Comparison of ENCODE assay signal across 11 cellular contexts in the genomic region with DNA sequence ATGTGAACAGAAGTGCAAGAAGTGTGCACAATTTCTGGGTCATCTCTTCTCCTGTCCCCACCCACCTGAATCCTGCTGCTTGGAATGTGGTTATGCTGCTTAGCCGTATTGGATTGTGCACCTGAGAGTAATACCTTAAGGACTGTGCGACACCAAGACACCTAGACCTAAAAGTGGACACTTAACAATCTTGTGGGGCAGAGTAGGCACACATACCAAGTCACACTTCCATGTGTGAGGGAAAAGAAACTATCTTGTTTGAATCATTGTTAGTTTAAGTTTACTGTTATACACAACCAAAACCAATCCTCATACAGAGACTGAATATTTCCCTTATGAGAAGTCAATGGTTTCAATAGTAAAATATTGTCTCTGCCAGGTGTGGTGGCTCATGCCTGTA.
DNase-seq lines count a peak whose midpoint lies in the region; ATAC-seq, FAIRE-seq and TF ChIP-seq lines count a peak whose summit lies in the region.
"Had no signal": no experiment of that assay in that cellular context is flagged by ENCODE, and none has a peak within 500 bp of the region (broad histone marks: within the 10 kb centered on the region; RNA-seq: fewer than 3 reads in every experiment).

No MANE protein-coding gene starts in this region.

- peaks cover 21 to 26% of the 10 kb centered on the region in 2 donors for H3K9me3 Mint-ChIP-seq in activated T-cell treated with anti-CD3 and anti-CD28 coated beads, Interleukin-2, amount 50 U/mL, for 72 hours

- intact Hi-C loops in spleen (cut with DNase I; ENCODE audit: low total_unique reads): no loop called here

- TF ChIP-seq CTCF in spleen (IDR thresholded peaks at IDR 0.05 in 8 of 11, conservative IDR thresholded peaks at IDR 0.05 in 3 of 11): no peak
- TF ChIP-seq CTCF in Peyer's patch (IDR thresholded peaks at IDR 0.05): no peak

- no peaks in the 10 kb centered on the region for H3K27me3 ChIP-seq in spleen (replicated peaks in 1 of 7)
- no peaks in the 10 kb centered on the region for H3K27me3 ChIP-seq in Peyer's patch
- no peaks in the 10 kb centered on the region for H3K27me3 ChIP-seq in H7 (ENCODE audit: control insufficient read depth, insufficient read depth, low read length)

- H3K4me1 Mint-ChIP-seq in activated T-cell treated with anti-CD3 and anti-CD28 coated beads, Interleukin-2, amount 50 U/mL, for 72 hours (ENCODE audit: low read depth): peaks cover 47% of the 10 kb centered on the region

- H3K4me1 ChIP-seq in spleen (peaks cover 6 to 44% (median 28%) of the 10 kb centered on the region in 6 donors), Peyer's patch (peaks cover 0 to 6% (median 0%) of the 10 kb centered on the region in 4 donors)

- peak overlapping the region; percentile 78 to 87 for H3K4me3 Mint-ChIP-seq in activated T-cell treated with anti-CD3 and anti-CD28 coated beads, Interleukin-2, amount 50 U/mL, for 72 hours

- ATAC-seq in GM19351 (IDR thresholded peaks at IDR 0.05; ENCODE audit: unreplicated experiment) (peak; percentile 38), HG02642 (IDR thresholded peaks at IDR 0.05; ENCODE audit: poor library complexity, unreplicated experiment) (peak; percentile 41)
- peak; percentile 48 to 59 for ATAC-seq in activated T-cell treated with anti-CD3 and anti-CD28 coated beads, Interleukin-2, amount 50 U/mL, for 72 hours (replicated peaks in 1 of 2)
- ATAC-seq: naive thymus-derived CD4-positive, alpha-beta T cell had no signal

- H3K36me3 Mint-ChIP-seq in activated T-cell treated with anti-CD3 and anti-CD28 coated beads, Interleukin-2, amount 50 U/mL, for 72 hours (ENCODE audit: insufficient read depth in 2 of 2): peaks cover 32 to 40% of the 10 kb centered on the region in 2 donors

- H3K27ac Mint-ChIP-seq in activated T-cell treated with anti-CD3 and anti-CD28 coated beads, Interleukin-2, amount 50 U/mL, for 72 hours: peak overlapping the region; percentile 93

- H3K27ac ChIP-seq in spleen (peak overlapping the region in 6 of 8 donors; percentile 12 to 79 (median 58)), Peyer's patch (no peak overlapping the region)

- no peak for DNase-seq in activated T-cell treated with anti-CD3 and anti-CD28 coated beads, Interleukin-2, amount 50 U/mL, for 72 hours
- no peak for DNase-seq in spleen
- no peak for DNase-seq in GM12892 (ENCODE audit: insufficient read length)
- DNase-seq in Peyer's patch: no peak
- DNase-seq in H7: no peak
- DNase-seq: cerebellar nuclear complex; islet precursor cell; naive thymus-derived CD4-positive, alpha-beta T cell; small intestine had no signal

- WGBS in spleen, 5 donors: 80 to 94% (median 93%) methylated on average over 2 of the region's 2 CpGs

- no peaks in the 10 kb centered on the region for H3K27me3 Mint-ChIP-seq in activated T-cell treated with anti-CD3 and anti-CD28 coated beads, Interleukin-2, amount 50 U/mL, for 72 hours (ENCODE audit: low read depth)
- H3K27me3 Mint-ChIP-seq: naive thymus-derived CD4-positive, alpha-beta T cell had no signal

- H3K36me3 ChIP-seq in spleen: peaks cover 0 to 10% (median 0%) of the 10 kb centered on the region in 6 donors
- no peaks in the 10 kb centered on the region for H3K36me3 ChIP-seq in Peyer's patch
- no peaks in the 10 kb centered on the region for H3K36me3 ChIP-seq in H7 (replicated peaks; ENCODE audit: control insufficient read depth, insufficient read depth, low read length)

- H3K4me3 ChIP-seq in spleen: no peak overlapping the region
- no peak overlapping the region for H3K4me3 ChIP-seq in Peyer's patch
- no peak overlapping the region for H3K4me3 ChIP-seq in H7 (ENCODE audit: insufficient read depth, low read depth, low read length)

- FAIRE-seq in GM12892 (lab: Jason Lieb, UNC): no peak
- FAIRE-seq: small intestine had no signal

- H3K9me3 ChIP-seq in spleen: peaks cover 0 to 38% (median 22%) of the 10 kb centered on the region in 8 donors
- no peaks in the 10 kb centered on the region for H3K9me3 ChIP-seq in Peyer's patch

- TF ChIP-seq POLR2A in spleen (IDR thresholded peaks at IDR 0.05) (no peak), GM12892 (IDR thresholded peaks at IDR 0.05; ENCODE audit: low read depth, low read length) (no peak), Peyer's patch (IDR thresholded peaks at IDR 0.05) (no peak)

Comparison
In these comparisons a context has a peak if more than half of its experiments do, and no peak if none do; other contexts are left out.
1. H3K27ac ChIP-seq: peak in spleen (6 of 8); none in Peyer's patch (0 of 4).
2. Peak in every context shown above with its lines, with median percentiles within 50 percentile points of each other: ATAC-seq.